ENCODE assay signal across 31 cellular contexts in genomic region chr2:6784299-6784698, GRCh38.
DNase-seq lines count a peak whose midpoint lies in the region; ATAC-seq, FAIRE-seq and TF ChIP-seq lines count a peak whose summit lies in the region.
"Had no signal": no experiment of that assay in that cellular context is flagged by ENCODE, and none has a peak within 500 bp of the region (broad histone marks: within the 10 kb centered on the region; RNA-seq: fewer than 3 reads in every experiment).

No MANE protein-coding gene starts in this region.

- no peak overlapping the region for H2AFZ ChIP-seq in HepG2 (ENCODE audit: low read length)

- DNase-seq in HepG2 (ENCODE audit: low spot score) = no peak
- DNase-seq in right lobe of liver = no peak
- peak; percentile 63 for DNase-seq in NOMO-1 treated with DMSO at 0.1 percent for 48 hours (lab: John Stamatoyannopoulos, UW; ENCODE audit: unreplicated experiment)
- peak; percentile 7 for DNase-seq in amniotic epithelial cell (ENCODE audit: low read depth)
- DNase-seq in NCI-H146 treated with DMSO at 0.1 percent for 48 hours (lab: John Stamatoyannopoulos, UW; ENCODE audit: unreplicated experiment) = no peak
- DNase-seq in posterior cingulate gyrus = no peak
- DNase-seq: activated CD4-positive, alpha-beta T cell treated with anti-CD3 and anti-CD28 coated beads, Interleukin-2, amount 10 ng/mL, durations not matched to agents 7 days and 5 days; activated effector memory CD4-positive, alpha-beta T cell treated with Interleukin-2 at 50 U/mL for 16 hours; aorta; C1 segment of cervical spinal cord; Caco-2; colonic mucosa; DMS53; effector memory CD8-positive, alpha-beta T cell; erythroblast; immature natural killer cell; NCI-H1092; NCI-H1930; NCI-H524 treated with DMSO at 0.1 percent for 48 hours; pancreas; retina; SJCRH30; stimulated activated naive B cell treated with anti-CD40 and anti-IgM and Interleukin-4, amounts not matched to agents 10 μg/mL and 1 μg/mL and 100 μg/mL, for 72 hours; T-cell had no signal

- H3K9ac ChIP-seq in HepG2 (ENCODE audit: insufficient read depth, low read depth, low read length) = no peak overlapping the region
- H3K9ac ChIP-seq: KMS-11 had no signal

- TF ChIP-seq RAD21 in HepG2 (CRISPR knock-in tag; IDR thresholded peaks at IDR 0.05) = no peak

- H3K36me3 ChIP-seq in HepG2 (replicated peaks in 1 of 2; ENCODE audit: control insufficient read depth in 1 of 2, insufficient read depth in 2 of 2, low read length in 2 of 2) = no peaks in the 10 kb centered on the region
- no peaks in the 10 kb centered on the region for H3K36me3 ChIP-seq in right lobe of liver
- H3K36me3 ChIP-seq: cardiac muscle cell, colonic mucosa, pancreas, SJCRH30, suprapubic skin had no signal

- CTCF ChIA-PET in HepG2 (lab: Yijun Ruan, JAX; ENCODE audit: low intra/inter-chr PET ratio, low total read pairs) = no interaction called here

- intact Hi-C loops in HepG2 (cut with micrococcal nuclease; ENCODE audit: unreplicated experiment) (no loop called here), right lobe of liver (cut with DNase I) (no loop called here), posterior cingulate gyrus (cut with DNase I) (no loop called here)

- H3K9me3 ChIP-seq in HepG2 (ENCODE audit: low read length) = no peaks in the 10 kb centered on the region
- no peaks in the 10 kb centered on the region for H3K9me3 ChIP-seq in right lobe of liver
- H3K9me3 ChIP-seq: Caco-2, colonic mucosa, pancreas, SJCRH30, suprapubic skin had no signal

- no peak for FAIRE-seq in HepG2 (lab: Jason Lieb, UNC)
- FAIRE-seq: G401.6, pancreas had no signal

- no peak overlapping the region for H3K27ac ChIP-seq in HepG2 (ENCODE audit: extremely low read length, insufficient read depth, low read length)
- no peak overlapping the region for H3K27ac ChIP-seq in right lobe of liver
- H3K27ac ChIP-seq: cardiac muscle cell, colonic mucosa, KMS-11, pancreas, SJCRH30, skin epidermis, suprapubic skin had no signal

- no peaks in the 10 kb centered on the region for H3K79me2 ChIP-seq in HepG2 (ENCODE audit: insufficient read depth, low read length)

- 9% methylated on average over 2 of the region's 2 CpGs for WGBS in HepG2 (ENCODE audit: low lambda C conversion rate)
- WGBS in right lobe of liver (ENCODE audit: insufficient coverage, low coverage, low lambda C conversion rate, missing lambda C conversion rate) = 74% methylated on average over 2 of the region's 2 CpGs

- POLR2A ChIA-PET in HepG2 (lab: Yijun Ruan, JAX) = no interaction called here

- H4K20me1 ChIP-seq in HepG2 (ENCODE audit: insufficient read depth, low read length) = no peaks in the 10 kb centered on the region

- H3K4me1 ChIP-seq in HepG2 (ENCODE audit: insufficient read depth, low read length) (no peaks in the 10 kb centered on the region), right lobe of liver (no peaks in the 10 kb centered on the region)
- H3K4me1 ChIP-seq: Caco-2, colonic mucosa, pancreas, suprapubic skin had no signal

- no peak overlapping the region for H3K4me2 ChIP-seq in HepG2 (ENCODE audit: low read depth, low read length)
- H3K4me2 ChIP-seq: KMS-11 had no signal

- no peak for TF ChIP-seq CTCF in HepG2 (CRISPR knock-in tag; IDR thresholded peaks at IDR 0.05)
- no peak for TF ChIP-seq CTCF in right lobe of liver (IDR thresholded peaks at IDR 0.05)

- H3K27me3 ChIP-seq in HepG2 (ENCODE audit: control insufficient read depth in 1 of 2, insufficient read depth in 2 of 2, low read length in 2 of 2) (peaks cover 1 to 5% of the 10 kb centered on the region in 2 experiments; a peak in 3 of 5 replicates), right lobe of liver (no peaks in the 10 kb centered on the region)
- H3K27me3 ChIP-seq: cardiac muscle cell, colonic mucosa, pancreas, SJCRH30, suprapubic skin had no signal

- in situ Hi-C loops in HepG2 (cut with HindIII; ENCODE audit: extremely low pct_ligation_motif_present, low pct_unique_long_range_greater_than_20kb) = no loop called here

- H3K4me3 ChIP-seq in HepG2 (replicated peaks in 1 of 3; ENCODE audit: insufficient read depth in 1 of 3, low read depth in 2 of 3, low read length in 3 of 3) (no peak overlapping the region), right lobe of liver (no peak overlapping the region)
- H3K4me3 ChIP-seq: cardiac muscle cell, colonic mucosa, pancreas, SJCRH30, skin epidermis, suprapubic skin had no signal

- BruUV-seq in HepG2 (replicated peaks; lab: Mats Ljungman, UMichigan) = no TSS peak

- no peak for TF ChIP-seq EP300 in HepG2 (IDR thresholded peaks at IDR 0.05; ENCODE audit: low read depth in 2 of 2, low read length in 2 of 2)
- no peak for TF ChIP-seq EP300 in HepG2 (CRISPR knock-in tag; IDR thresholded peaks at IDR 0.05; ENCODE audit: borderline replicate concordance)

- TF ChIP-seq POLR2A in HepG2 (IDR thresholded peaks at IDR 0.05; ENCODE audit: insufficient read depth in 1 of 2, low read depth in 2 of 2, low read length in 2 of 2) (no peak), right lobe of liver (IDR thresholded peaks at IDR 0.05) (no peak)

- ATAC-seq in HepG2 (no peak), right lobe of liver (no peak), HG02852 (IDR thresholded peaks at IDR 0.05; ENCODE audit: unreplicated experiment) (no peak)
- ATAC-seq: effector memory CD8-positive, alpha-beta T cell; pancreas; stimulated activated naive B cell treated with anti-CD40 and anti-IgM and Interleukin-4, amounts not matched to agents 10 μg/mL and 1 μg/mL and 100 μg/mL, for 72 hours; T-cell; WTC11 had no signal

TF ChIP-seq in HepG2, 621 proteins besides CTCF, POLR2A, EP300 and RAD21:
- TF ChIP-seq ATF7 (IDR thresholded peaks at IDR 0.05) (0 out of 2 replicates have a peak, but pooled peaks have one; percentile 8), ATF7 (CRISPR knock-in tag; IDR thresholded peaks at IDR 0.05) (no peak), BORCS8-MEF2B (CRISPR knock-in tag; IDR thresholded peaks at IDR 0.05) (no peak), ZNF160 (CRISPR knock-in tag; IDR thresholded peaks at IDR 0.05) (no peak)
TF ChIP-seq in HepG2: peak in this region for 1.

Comparison
In these comparisons a context has a peak if more than half of its experiments do, and no peak if none do; other contexts are left out.
1. DNase-seq: peak in NOMO-1 treated with DMSO at 0.1 percent for 48 hours (single experiment) and amniotic epithelial cell (single experiment); none in HepG2 (single experiment), right lobe of liver (0 of 3), NCI-H146 treated with DMSO at 0.1 percent for 48 hours (single experiment) and posterior cingulate gyrus (0 of 10).